ENCODE assay signal across 14 cellular contexts in the genomic region with DNA sequence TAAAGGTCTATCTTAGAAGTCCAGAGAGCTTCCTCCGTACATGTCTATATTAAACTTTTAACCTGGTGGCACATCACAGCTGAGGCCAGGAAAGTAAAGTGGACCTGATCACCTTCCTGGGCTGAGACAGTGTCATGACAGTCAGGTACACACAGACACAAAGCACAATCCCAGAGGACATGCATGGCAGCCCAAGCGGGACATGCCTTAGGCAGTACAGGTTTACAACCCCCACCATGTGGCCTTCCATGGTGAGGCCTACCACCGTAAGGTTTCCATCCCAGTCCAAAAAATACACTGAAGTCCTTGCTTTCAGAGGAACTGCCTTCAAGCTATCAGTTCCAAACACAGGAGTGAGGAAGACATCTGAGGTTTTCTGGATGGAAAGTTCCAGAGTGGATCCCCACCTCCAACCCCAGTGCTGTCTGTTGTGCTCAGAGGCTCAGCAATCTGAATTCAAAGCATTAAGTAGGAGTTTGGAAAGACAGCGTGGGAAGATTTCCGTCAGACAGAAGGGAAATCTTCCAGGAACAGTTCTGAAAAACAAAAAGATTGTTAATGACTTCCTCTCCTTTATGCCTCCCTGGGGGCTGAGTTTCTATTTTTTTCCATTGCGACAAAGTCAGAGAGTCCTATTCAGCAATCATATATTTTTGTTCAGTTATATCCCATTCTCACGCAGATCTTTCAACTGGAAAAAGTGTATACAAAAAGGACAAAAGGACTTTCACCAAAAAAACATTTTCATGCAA. TPM values are rescaled to one million over a fixed set of nuclear protein-coding genes. Genes with fewer than 3 reads are reported as not detected.
DNase-seq lines count a peak whose midpoint lies in the region; ATAC-seq and TF ChIP-seq lines count a peak whose summit lies in the region.
"Had no signal": no experiment of that assay in that cellular context is flagged by ENCODE, and none has a peak within 500 bp of the region (broad histone marks: within the 10 kb centered on the region; RNA-seq: fewer than 3 reads in every experiment).

No MANE protein-coding gene starts in this region.

- no peaks in the 10 kb centered on the region for H3K9me3 Mint-ChIP-seq in activated B cell treated with CpG ODN at 0.5 μM for 24 hours
- H3K9me3 Mint-ChIP-seq: activated T-helper 1 cell treated with anti-CD3 and anti-CD28 coated beads, Interleukin-12 subunit alpha, Interleukin-12 subunit beta, Interleukin-2, Interleukin-4 antibody, amounts not matched to agents 30 ng/mL and 10 ng/mL and 1 ng/mL, durations not matched to agents 14 hours and 24 hours and 36 hours; immature natural killer cell; natural killer cell treated with Interleukin-12 subunit alpha and Interleukin-12 subunit beta and Interleukin-15 and Interleukin-18, amount 100 ng/mL, for 72 hours had no signal

- peak; percentile 18 for ATAC-seq in activated B cell treated with CpG ODN at 0.5 μM for 24 hours (ENCODE audit: low read depth)
- peak; percentile 24 for ATAC-seq in left ventricle myocardium superior
- no peak for ATAC-seq in HG03025 (IDR thresholded peaks at IDR 0.05; ENCODE audit: low FRiP score, unreplicated experiment)
- no peak for ATAC-seq in GM21825 (IDR thresholded peaks at IDR 0.05; ENCODE audit: unreplicated experiment)
- ATAC-seq: natural killer cell treated with Interleukin-12 subunit alpha and Interleukin-12 subunit beta and Interleukin-15 and Interleukin-18, amount 100 ng/mL, for 72 hours had no signal

- H3K4me1 Mint-ChIP-seq in activated B cell treated with CpG ODN at 0.5 μM for 24 hours, result peaks cover 49% of the 10 kb centered on the region
- H3K4me1 Mint-ChIP-seq: immature natural killer cell had no signal

- no peaks in the 10 kb centered on the region for H3K36me3 Mint-ChIP-seq in activated B cell treated with CpG ODN at 0.5 μM for 24 hours (ENCODE audit: low read depth)
- H3K36me3 Mint-ChIP-seq: natural killer cell treated with Interleukin-12 subunit alpha and Interleukin-12 subunit beta and Interleukin-15 and Interleukin-18, amount 100 ng/mL, for 72 hours had no signal

- CTCF ChIA-PET in activated B cell treated with CpG ODN at 0.5 μM for 24 hours (lab: Charles Lee), result no interaction called here

- peak; percentile 41 for DNase-seq in Caki2 (ENCODE audit: low read depth)
- DNase-seq in activated B cell treated with CpG ODN at 0.5 μM for 24 hours, result no peak
- no peak for DNase-seq in left ventricle myocardium superior
- peak; percentile 47 for DNase-seq in renal cortical epithelial cell (ENCODE audit: low read depth)
- DNase-seq in stimulated activated naive CD4-positive, alpha-beta T cell (lab: John Stamatoyannopoulos, UW), result no peak
- DNase-seq in NCI-H2107 (lab: John Stamatoyannopoulos, UW), result no peak
- DNase-seq: EL, immature natural killer cell, NCI-H1694 treated with DMSO at 0.1 percent for 48 hours had no signal

- in situ Hi-C loops in Caki2 (cut with HindIII; ENCODE audit: low pct_unique_long_range_greater_than_20kb, low sequenced_read_pairs), result no loop called here

- H3K27me3 Mint-ChIP-seq in activated B cell treated with CpG ODN at 0.5 μM for 24 hours, result no peaks in the 10 kb centered on the region

- intact Hi-C loops in activated B cell treated with CpG ODN at 0.5 μM for 24 hours (cut with micrococcal nuclease), result no loop called here
- intact Hi-C loops in left ventricle myocardium superior (cut with micrococcal nuclease), result loop anchor here (2.0 kb wide), 1 partner anchor 19 kb away; no protein-coding TSS in a partner anchor

- H3K4me3 Mint-ChIP-seq in activated B cell treated with CpG ODN at 0.5 μM for 24 hours, result peak overlapping the region; percentile 46
- H3K4me3 Mint-ChIP-seq: activated T-helper 1 cell treated with anti-CD3 and anti-CD28 coated beads, Interleukin-12 subunit alpha, Interleukin-12 subunit beta, Interleukin-2, Interleukin-4 antibody, amounts not matched to agents 30 ng/mL and 10 ng/mL and 1 ng/mL, durations not matched to agents 14 hours and 24 hours and 36 hours; immature natural killer cell; natural killer cell treated with Interleukin-12 subunit alpha and Interleukin-12 subunit beta and Interleukin-15 and Interleukin-18, amount 100 ng/mL, for 72 hours had no signal

- no peak for TF ChIP-seq CTCF in activated B cell treated with CpG ODN at 0.5 μM for 24 hours (IDR thresholded peaks at IDR 0.05)

- no peak overlapping the region for H3K27ac Mint-ChIP-seq in activated B cell treated with CpG ODN at 0.5 μM for 24 hours
- H3K27ac Mint-ChIP-seq: activated T-helper 1 cell treated with anti-CD3 and anti-CD28 coated beads, Interleukin-12 subunit alpha, Interleukin-12 subunit beta, Interleukin-2, Interleukin-4 antibody, amounts not matched to agents 30 ng/mL and 10 ng/mL and 1 ng/mL, durations not matched to agents 14 hours and 24 hours and 36 hours; immature natural killer cell; natural killer cell treated with Interleukin-12 subunit alpha and Interleukin-12 subunit beta and Interleukin-15 and Interleukin-18, amount 100 ng/mL, for 72 hours had no signal

- POLR2A ChIA-PET in activated B cell treated with CpG ODN at 0.5 μM for 24 hours (lab: Charles Lee), result interaction anchor here (0.5 kb wide), 1 partner anchor 12 kb away, joined by 7 read pairs; no protein-coding TSS in a partner anchor

RNA-seq across cellular contexts. Expression of a gene that starts 20.1 kb away (rescaled TPM):
- total RNA-seq in Caki2 (2014; rRNA removed; shearing (Covaris generic); ENCODE audit: low replicate concordance), result 11.3 and 12.4 TPM in 2 replicates
- 3.2 TPM in 2 replicates for total RNA-seq in activated B cell treated with CpG ODN at 0.5 μM for 24 hours
- 8.8 TPM for total RNA-seq in left ventricle myocardium superior
- 12.8 and 61.6 TPM in 2 replicates for total RNA-seq in renal cortical epithelial cell

RNA-seq across cellular contexts. Expression of a gene that starts 30.0 kb away (rescaled TPM):
- not detected in 2 replicates for total RNA-seq in Caki2 (2014; rRNA removed; shearing (Covaris generic); ENCODE audit: low replicate concordance)
- total RNA-seq in activated B cell treated with CpG ODN at 0.5 μM for 24 hours (not detected in 2 replicates), left ventricle myocardium superior (not detected), renal cortical epithelial cell (not detected in 2 replicates)
- total RNA-seq: activated T-helper 1 cell treated with anti-CD3 and anti-CD28 coated beads, Interleukin-12 subunit alpha, Interleukin-12 subunit beta, Interleukin-2, Interleukin-4 antibody, amounts not matched to agents 30 ng/mL and 10 ng/mL and 1 ng/mL, durations not matched to agents 14 hours and 24 hours and 36 hours; HT-29; natural killer cell treated with Interleukin-12 subunit alpha and Interleukin-12 subunit beta and Interleukin-15 and Interleukin-18, amount 100 ng/mL, for 72 hours had no signal

RNA-seq across cellular contexts. Expression of a gene that starts 44.5 kb away (rescaled TPM):
- total RNA-seq in Caki2 (2014; rRNA removed; shearing (Covaris generic); ENCODE audit: low replicate concordance), result 19.8 and 26.9 TPM in 2 replicates
- total RNA-seq in activated B cell treated with CpG ODN at 0.5 μM for 24 hours (0.95 and 1.3 TPM in 2 replicates), left ventricle myocardium superior (48.0 TPM), renal cortical epithelial cell (10.2 and 23.3 TPM in 2 replicates)

RNA-seq across cellular contexts. Expression of a gene that starts 46.0 kb away (rescaled TPM):
- 5.9 and 7.9 TPM in 2 replicates for total RNA-seq in Caki2 (2014; rRNA removed; shearing (Covaris generic); ENCODE audit: low replicate concordance)
- total RNA-seq in activated B cell treated with CpG ODN at 0.5 μM for 24 hours, result 4.9 and 5.7 TPM in 2 replicates
- 7.0 TPM for total RNA-seq in left ventricle myocardium superior
- 7.2 and 20.7 TPM in 2 replicates for total RNA-seq in renal cortical epithelial cell

Comparison
In these comparisons a context has a peak if more than half of its experiments do, and no peak if none do; other contexts are left out.
1. DNase-seq: peak in Caki2 (single experiment) and renal cortical epithelial cell (single experiment); none in activated B cell treated with CpG ODN at 0.5 μM for 24 hours (single experiment), left ventricle myocardium superior (single experiment), stimulated activated naive CD4-positive, alpha-beta T cell (0 of 6) and NCI-H2107 (single experiment).
2. ATAC-seq: peak in activated B cell treated with CpG ODN at 0.5 μM for 24 hours (single experiment) and left ventricle myocardium superior (single experiment); none in HG03025 (single experiment) and GM21825 (single experiment).